16 cellular contexts compared by ENCODE assay signal in genomic region chr7:20374391-20374790, GRCh38.
"Had no signal": no experiment of that assay in that cellular context is flagged by ENCODE, and none has a peak within 500 bp of the region (broad histone marks: within the 10 kb centered on the region; RNA-seq: fewer than 3 reads in every experiment).

No MANE protein-coding gene starts in this region.

- H3K36me3 ChIP-seq: ascending aorta, spleen, tibial artery had no signal

- H3K4me1 ChIP-seq: ascending aorta, spleen, tibial artery had no signal

- H3K27me3 ChIP-seq: ascending aorta, spleen, tibial artery had no signal

- H3K27ac ChIP-seq: ascending aorta, spleen, tibial artery had no signal

- H3K9me3 ChIP-seq: ascending aorta, spleen, tibial artery had no signal

- H3K4me3 ChIP-seq: ascending aorta, spleen, tibial artery had no signal

- DNase-seq: activated CD4-positive, alpha-beta T cell treated with anti-CD3 and anti-CD28 coated beads, Interleukin-2, amount 50 U/mL, for 4 hours; activated gamma-delta T cell; activated T-cell treated with anti-CD3 and anti-CD28 coated beads, Interleukin-2, amount 50 U/mL, for 72 hours; cortex of kidney; head of caudate nucleus; kidney; midbrain; nephron progenitor cell; nucleus accumbens; posterior cingulate gyrus; retina; spleen; stimulated activated naive B cell treated with anti-CD40 and anti-IgM and Interleukin-4, amounts not matched to agents 10 μg/mL and 1 μg/mL and 100 μg/mL, for 72 hours; tibial artery had no signal

- ATAC-seq: activated T-cell treated with anti-CD3 and anti-CD28 coated beads, Interleukin-2, amount 50 U/mL, for 72 hours; left lobe of liver; stimulated activated naive B cell treated with anti-CD40 and anti-IgM and Interleukin-4, amounts not matched to agents 10 μg/mL and 1 μg/mL and 100 μg/mL, for 72 hours had no signal
